ENCODE assay signal across 19 cellular contexts in the genomic region with DNA sequence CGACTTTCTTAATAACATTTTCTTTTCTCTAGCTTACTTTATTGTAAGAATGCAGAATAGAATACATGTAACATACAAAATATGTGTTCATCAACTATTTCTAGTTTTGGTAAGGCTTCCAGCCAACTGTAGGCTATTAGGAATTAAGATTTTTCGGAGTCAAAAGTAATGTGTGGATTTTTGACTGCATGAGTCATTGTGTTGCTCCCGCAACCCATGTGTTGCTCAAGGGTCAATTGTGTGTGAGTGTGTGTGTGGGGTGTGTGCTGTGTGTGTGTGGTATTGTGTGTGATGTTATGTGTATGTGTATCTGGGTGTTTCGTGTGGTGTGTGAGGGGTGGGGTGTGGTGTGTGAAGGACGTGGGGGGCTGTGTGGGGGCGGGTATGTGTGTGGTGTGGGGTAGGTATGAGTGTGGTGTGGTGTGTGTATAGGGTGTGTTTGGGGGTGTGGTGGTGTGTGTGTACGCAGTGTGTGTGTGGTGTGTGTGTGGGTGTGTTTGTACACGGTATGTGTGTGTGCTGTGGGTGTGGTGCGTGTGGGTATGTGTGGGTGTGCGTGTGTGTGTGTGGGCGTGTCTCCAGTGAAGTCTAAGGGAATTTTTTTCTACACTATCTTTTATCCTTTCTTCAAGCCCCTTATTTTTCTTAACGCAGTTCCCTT.
DNase-seq lines count a peak whose midpoint lies in the region; ATAC-seq and TF ChIP-seq lines count a peak whose summit lies in the region.
"Had no signal": no experiment of that assay in that cellular context is flagged by ENCODE, and none has a peak within 500 bp of the region (broad histone marks: within the 10 kb centered on the region; RNA-seq: fewer than 3 reads in every experiment).

No MANE protein-coding gene starts in this region.

- no peak for DNase-seq in activated T-cell treated with anti-CD3 and anti-CD28 coated beads, Interleukin-2, amount 50 U/mL, for 24 hours
- no peak for DNase-seq in activated T-cell treated with anti-CD3 and anti-CD28 coated beads, Interleukin-2, amount 50 U/mL, for 48 hours
- DNase-seq in adipocyte (ENCODE audit: low read depth), result peak; percentile 20
- DNase-seq in fibroblast of the conjunctiva (ENCODE audit: low read depth), result peak; percentile 43
- DNase-seq in upper lobe of left lung, result no peak
- no peak for DNase-seq in Peyer's patch
- no peak for DNase-seq in NCI-H524 treated with DMSO at 0.1 percent for 48 hours (lab: John Stamatoyannopoulos, UW)
- DNase-seq: activated CD8-positive, alpha-beta memory T cell treated with anti-CD3 and anti-CD28 coated beads for 24 hours; activated naive CD4-positive, alpha-beta T cell; Caco-2; GF-D8; midbrain; MM.1S; NCI-H2107; NCI-H82; small intestine; stimulated activated naive CD4-positive, alpha-beta T cell had no signal

- 92% methylated on average over 12 of the region's 12 CpGs for WGBS in upper lobe of left lung, 2 donors

- no peaks in the 10 kb centered on the region for H3K27me3 Mint-ChIP-seq in activated T-cell treated with anti-CD3 and anti-CD28 coated beads, Interleukin-2, amount 50 U/mL, for 24 hours

- no peaks in the 10 kb centered on the region for H3K9me3 Mint-ChIP-seq in activated T-cell treated with anti-CD3 and anti-CD28 coated beads, Interleukin-2, amount 50 U/mL, for 24 hours

- no peak for TF ChIP-seq EP300 in upper lobe of left lung (IDR thresholded peaks at IDR 0.05)

- H3K4me3 ChIP-seq in adipocyte (ENCODE audit: low read length) (no peak overlapping the region), upper lobe of left lung (no peak overlapping the region), Peyer's patch (no peak overlapping the region)

- ATAC-seq in upper lobe of left lung (ENCODE audit: low FRiP score in 2 of 2) (peak; percentile 26 to 61), HG03432 (IDR thresholded peaks at IDR 0.05; ENCODE audit: unreplicated experiment) (no peak)
- ATAC-seq: Panc1 had no signal

- H3K36me3 ChIP-seq in adipocyte (ENCODE audit: control insufficient read depth, insufficient read depth, low read length, severe bottlenecking) (peaks cover 29% of the 10 kb centered on the region), upper lobe of left lung (peaks cover 0 to 31% (median 8%) of the 10 kb centered on the region in 4 donors), Peyer's patch (peaks cover 0 to 9% (median 0%) of the 10 kb centered on the region in 3 donors)

- peaks cover 7% of the 10 kb centered on the region for H3K4me1 Mint-ChIP-seq in activated T-cell treated with anti-CD3 and anti-CD28 coated beads, Interleukin-2, amount 50 U/mL, for 24 hours (ENCODE audit: low read depth)

- H3K27me3 ChIP-seq in adipocyte (replicated peaks; ENCODE audit: control insufficient read depth, insufficient read depth, low read length) (no peaks in the 10 kb centered on the region), upper lobe of left lung (no peaks in the 10 kb centered on the region), Peyer's patch (no peaks in the 10 kb centered on the region)

- no peak overlapping the region for H3K4me3 Mint-ChIP-seq in activated T-cell treated with anti-CD3 and anti-CD28 coated beads, Interleukin-2, amount 50 U/mL, for 24 hours

- TF ChIP-seq POLR2A in upper lobe of left lung (IDR thresholded peaks at IDR 0.05), result no peak
- no peak for TF ChIP-seq POLR2A in Peyer's patch (IDR thresholded peaks at IDR 0.05)

- TF ChIP-seq CTCF in upper lobe of left lung (IDR thresholded peaks at IDR 0.05) (no peak), Peyer's patch (IDR thresholded peaks at IDR 0.05) (no peak)

- no peak overlapping the region for H3K27ac ChIP-seq in upper lobe of left lung
- H3K27ac ChIP-seq in Peyer's patch, result no peak overlapping the region

- H3K4me1 ChIP-seq in adipocyte (ENCODE audit: control insufficient read depth, insufficient read depth, low read length) (peaks cover 8% of the 10 kb centered on the region), upper lobe of left lung (peaks cover 0 to 5% (median 0%) of the 10 kb centered on the region in 4 donors), Peyer's patch (no peaks in the 10 kb centered on the region)
- H3K4me1 ChIP-seq: Caco-2 had no signal

- H3K36me3 Mint-ChIP-seq in activated T-cell treated with anti-CD3 and anti-CD28 coated beads, Interleukin-2, amount 50 U/mL, for 24 hours (ENCODE audit: low read depth), result peaks cover 74% of the 10 kb centered on the region

- H3K9me3 ChIP-seq in adipocyte (ENCODE audit: control insufficient read depth, low read length) (no peaks in the 10 kb centered on the region), upper lobe of left lung (no peaks in the 10 kb centered on the region), Peyer's patch (no peaks in the 10 kb centered on the region)
- H3K9me3 ChIP-seq: Caco-2 had no signal

- H3K9ac ChIP-seq in adipocyte (ENCODE audit: low read length), result no peak overlapping the region

- H3K27ac Mint-ChIP-seq in activated T-cell treated with anti-CD3 and anti-CD28 coated beads, Interleukin-2, amount 50 U/mL, for 24 hours, result peak overlapping the region; percentile 52

Comparison
In these comparisons a context has a peak if more than half of its experiments do, and no peak if none do; other contexts are left out.
1. DNase-seq: peak in adipocyte (single experiment) and fibroblast of the conjunctiva (single experiment); none in activated T-cell treated with anti-CD3 and anti-CD28 coated beads, Interleukin-2, amount 50 U/mL, for 24 hours (single experiment), activated T-cell treated with anti-CD3 and anti-CD28 coated beads, Interleukin-2, amount 50 U/mL, for 48 hours (0 of 2), upper lobe of left lung (0 of 2), Peyer's patch (0 of 3) and NCI-H524 treated with DMSO at 0.1 percent for 48 hours (single experiment).